Comparison of ENCODE assay signal across 8 cellular contexts in genomic region chr16:3234543-3235541, GRCh38. TPM values are rescaled to one million over a fixed set of nuclear protein-coding genes. Genes with fewer than 3 reads are reported as not detected.
A peak's percentile ranks its signal among the peaks of the same experiment; 100 is the strongest.
DNase-seq lines count a peak whose midpoint lies in the region; ATAC-seq, FAIRE-seq and TF ChIP-seq lines count a peak whose summit lies in the region.

TSS of gene ZNF200 (minus strand) at chr16:3235158. CDS start at chr16:3233755, 1,403 bp downstream.

- peaks cover 32 to 45% of the 10 kb centered on the region in 2 donors for H3K36me3 Mint-ChIP-seq in activated T-cell treated with anti-CD3 and anti-CD28 coated beads, Interleukin-2, amount 50 U/mL, for 72 hours (ENCODE audit: insufficient read depth in 2 of 2)

- no peaks in the 10 kb centered on the region for H3K27me3 ChIP-seq in DND-41 (ENCODE audit: insufficient read depth, low read length, poor library complexity)
- no peaks in the 10 kb centered on the region for H3K27me3 ChIP-seq in Karpas-422 (ENCODE audit: low read length)
- no peaks in the 10 kb centered on the region for H3K27me3 ChIP-seq in esophagus squamous epithelium

- H3K79me2 ChIP-seq in DND-41 (ENCODE audit: insufficient read depth, low read length) = peaks cover 35% of the 10 kb centered on the region
- peaks cover 16% of the 10 kb centered on the region for H3K79me2 ChIP-seq in Karpas-422 (ENCODE audit: low read length)

- peak within 1 kb of the TSS; percentile 97 for H3K27ac Mint-ChIP-seq in activated T-cell treated with anti-CD3 and anti-CD28 coated beads, Interleukin-2, amount 50 U/mL, for 72 hours

- peak within 1 kb of the TSS; percentile 91 for H3K4me2 ChIP-seq in DND-41 (ENCODE audit: insufficient read depth, low read length)
- peak within 1 kb of the TSS; percentile 99 for H3K4me2 ChIP-seq in Karpas-422 (ENCODE audit: low read depth, low read length, poor library complexity, severe bottlenecking)

- H3K27ac ChIP-seq in DND-41 (ENCODE audit: low read length) (peak within 1 kb of the TSS; percentile 91), Karpas-422 (ENCODE audit: low read length) (peak within 1 kb of the TSS; percentile 38; the same call in 1 of the 2 replicates), esophagus squamous epithelium (peak within 1 kb of the TSS; percentile 86 to 98 (median 97))

- H3K4me3 Mint-ChIP-seq in activated T-cell treated with anti-CD3 and anti-CD28 coated beads, Interleukin-2, amount 50 U/mL, for 72 hours = peak within 1 kb of the TSS; percentile 93 to 100

- peak; percentile 93 for ATAC-seq in DND-41 (ENCODE audit: insufficient read depth, low read depth)
- ATAC-seq in GM21825 (IDR thresholded peaks at IDR 0.05; ENCODE audit: unreplicated experiment) = peak; percentile 83
- ATAC-seq in activated T-cell treated with anti-CD3 and anti-CD28 coated beads, Interleukin-2, amount 50 U/mL, for 72 hours (replicated peaks in 1 of 2) = peak; percentile 95

- H3K9me3 ChIP-seq in DND-41 (ENCODE audit: insufficient read depth, low read length, severe bottlenecking) (no peaks in the 10 kb centered on the region), Karpas-422 (ENCODE audit: low read length) (peaks cover 8% of the 10 kb centered on the region), esophagus squamous epithelium (peaks cover 0 to 12% (median 0%) of the 10 kb centered on the region in 3 donors)

- H3K36me3 ChIP-seq in DND-41 (ENCODE audit: insufficient read depth, low read length) (peaks cover 47% of the 10 kb centered on the region), Karpas-422 (ENCODE audit: insufficient read depth, low read length) (peaks cover 41% of the 10 kb centered on the region), esophagus squamous epithelium (peaks cover 4 to 38% (median 22%) of the 10 kb centered on the region in 3 donors)

- H3K4me1 Mint-ChIP-seq in activated T-cell treated with anti-CD3 and anti-CD28 coated beads, Interleukin-2, amount 50 U/mL, for 72 hours (ENCODE audit: low read depth) = peaks cover 22% of the 10 kb centered on the region

- no peaks in the 10 kb centered on the region for H3K9me2 ChIP-seq in Karpas-422 (replicated peaks; ENCODE audit: insufficient read depth, low read length)

- H3K4me3 ChIP-seq in DND-41 (ENCODE audit: low read depth in 1 of 2, low read length in 2 of 2) = peak within 1 kb of the TSS; percentile 73 to 83
- peak within 1 kb of the TSS; percentile 80 for H3K4me3 ChIP-seq in Karpas-422 (ENCODE audit: low read length)
- peak within 1 kb of the TSS; percentile 63 to 93 (median 87) for H3K4me3 ChIP-seq in esophagus squamous epithelium

- H2AFZ ChIP-seq in DND-41 (ENCODE audit: low read depth, low read length) = peak within 1 kb of the TSS; percentile 91
- peak within 1 kb of the TSS; percentile 95 for H2AFZ ChIP-seq in Karpas-422 (ENCODE audit: low read length)

- H3K9me3 Mint-ChIP-seq in activated T-cell treated with anti-CD3 and anti-CD28 coated beads, Interleukin-2, amount 50 U/mL, for 72 hours = peaks cover 11 to 13% of the 10 kb centered on the region in 2 donors

- intact Hi-C loops in esophagus squamous epithelium (cut with DNase I) = no loop called here

- TF ChIP-seq POLR2A in esophagus squamous epithelium (IDR thresholded peaks at IDR 0.05) = peak in 2 of 4 donors; percentile 54 to 68

- peaks cover 25% of the 10 kb centered on the region for H3K4me1 ChIP-seq in DND-41 (ENCODE audit: insufficient read depth, low read length)
- H3K4me1 ChIP-seq in Karpas-422 (ENCODE audit: low read length) = peaks cover 11% of the 10 kb centered on the region
- H3K4me1 ChIP-seq in esophagus squamous epithelium = peaks cover 7 to 20% (median 8%) of the 10 kb centered on the region in 3 donors

- FAIRE-seq in RCC 7860 (lab: Jason Lieb, UNC) = no peak

- H3K9ac ChIP-seq in DND-41 (ENCODE audit: low read depth, low read length) (peak within 1 kb of the TSS; percentile 85), Karpas-422 (ENCODE audit: low read length) (peak within 1 kb of the TSS; percentile 90)

- TF ChIP-seq CTCF in DND-41 (IDR thresholded peaks at IDR 0.05; ENCODE audit: borderline replicate concordance, extremely low read depth, low read length, poor library complexity, severe bottlenecking) = no peak
- peak in 3 of 6 experiments; percentile 6 to 21 (median 12) for TF ChIP-seq CTCF in esophagus squamous epithelium (IDR thresholded peaks at IDR 0.05)

- WGBS in esophagus squamous epithelium, 2 donors = 2% methylated on average over 11 to 20 of the region's 74 CpGs

- peaks cover 9% of the 10 kb centered on the region; the same call in 1 of the 2 replicates for H4K20me1 ChIP-seq in DND-41 (ENCODE audit: insufficient read depth, low read length)
- H4K20me1 ChIP-seq in Karpas-422 (ENCODE audit: insufficient read depth, low read depth, low read length) = no peaks in the 10 kb centered on the region

- DNase-seq in DND-41 = peak; percentile 95
- peak; percentile 97 for DNase-seq in Karpas-422
- peak; percentile 84 for DNase-seq in RCC 7860 (ENCODE audit: low spot score)
- peak; percentile 94 to 96 for DNase-seq in activated T-cell treated with anti-CD3 and anti-CD28 coated beads, Interleukin-2, amount 50 U/mL, for 72 hours
- peak; percentile 80 for DNase-seq in esophagus squamous epithelium (lab: John Stamatoyannopoulos, UW)
- DNase-seq in myocyte (ENCODE audit: low read depth) = peak; percentile 97
- DNase-seq in stimulated activated CD8-positive, alpha-beta memory T cell treated with anti-CD3 and anti-CD28 coated beads, Interleukin-7, amount 100 ng/mL, for 4 hours (ENCODE audit: low read depth in 2 of 2) = peak; percentile 87 to 89

- no peaks in the 10 kb centered on the region for H3K27me3 Mint-ChIP-seq in activated T-cell treated with anti-CD3 and anti-CD28 coated beads, Interleukin-2, amount 50 U/mL, for 72 hours (ENCODE audit: low read depth)

RNA-seq across cellular contexts. Expression of gene ZNF200, which starts in this region (rescaled TPM):
- 8.5 and 12.1 TPM in 2 replicates for total RNA-seq in Karpas-422 (2014; rRNA removed; shearing (Covaris generic); ENCODE audit: low replicate concordance)
- 10 to 100 TPM; 14.8 to 15.5 TPM for total RNA-seq in activated T-cell treated with anti-CD3 and anti-CD28 coated beads, Interleukin-2, amount 50 U/mL, for 72 hours
- total RNA-seq in esophagus squamous epithelium = 10 to 100 TPM in 1 of 4 donors, 1 to 10 TPM in 3; 4.3 to 10.1 (median 4.6) TPM
- total RNA-seq in myocyte = 8.6 and 9.2 TPM in 2 replicates
- polyA plus RNA-seq in myocyte (2012) = 4.6 TPM

Comparison
In these comparisons a context has a peak if more than half of its experiments do, and no peak if none do; other contexts are left out.
1. Peak in every context shown above with its lines: DNase-seq, ATAC-seq, H3K4me3 ChIP-seq and H3K27ac ChIP-seq.
2. H3K27ac ChIP-seq: peak in every context shown above with its lines; median percentile 97 in esophagus squamous epithelium; 91 in DND-41; 38 in Karpas-422.